ENCODE assay signal across 21 cellular contexts in the genomic region with DNA sequence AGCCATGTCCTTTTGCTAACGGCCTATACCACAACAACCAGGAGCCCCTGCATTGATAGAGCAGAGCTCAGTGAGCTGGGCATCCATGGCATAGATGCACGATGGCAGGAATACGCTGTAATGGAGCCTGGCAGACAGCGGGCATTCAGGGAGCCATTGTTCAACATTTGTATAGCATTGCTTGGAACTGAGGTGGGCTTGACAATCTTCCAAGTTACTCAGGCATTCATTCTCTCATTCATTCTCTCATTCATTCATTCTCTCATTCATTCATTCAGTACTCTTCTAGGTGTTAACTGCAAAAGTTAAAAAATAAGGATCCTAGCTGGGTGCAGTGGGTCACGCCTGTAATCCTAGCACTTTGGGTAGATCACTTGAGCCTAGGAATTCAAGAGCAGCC.
"Had no signal": no experiment of that assay in that cellular context is flagged by ENCODE, and none has a peak within 500 bp of the region (broad histone marks: within the 10 kb centered on the region; RNA-seq: fewer than 3 reads in every experiment).

No MANE protein-coding gene starts in this region.

- H3K9ac ChIP-seq: SK-N-SH had no signal

- H3K9me3 ChIP-seq: SJCRH30, SK-N-SH had no signal

- H3K4me3 ChIP-seq: SJCRH30 had no signal

- DNase-seq: activated CD4-positive, alpha-beta T cell treated with anti-CD3 and anti-CD28 coated beads, Interleukin-2, amount 50 U/mL, for 4 hours; activated CD8-positive, alpha-beta T cell treated with anti-CD3 and anti-CD28 coated beads, Interleukin-2, amount 10 ng/mL, durations not matched to agents 7 days and 5 days; activated gamma-delta T cell treated with Interleukin-2 at 50 U/mL for 16 hours; activated naive CD4-positive, alpha-beta T cell treated with anti-CD3 and anti-CD28 coated beads for 36 hours; activated T-cell treated with anti-CD3 and anti-CD28 coated beads, Interleukin-2, amount 50 U/mL, for 24 hours; amniotic stem cell; aorta; brain microvascular endothelial cell; NCI-H1105; NCI-H1417 treated with DMSO at 0.1 percent for 48 hours; NCI-H1694; NCI-H1930; NCI-H2081 treated with DMSO at 0.1 percent for 48 hours; NCI-H226; NCI-H446 treated with DMSO at 0.1 percent for 48 hours; NCI-H524 treated with DMSO at 0.1 percent for 48 hours; SHP77; SK-N-SH had no signal

- H3K4me2 ChIP-seq: SK-N-SH had no signal

- H3K27ac ChIP-seq: brain microvascular endothelial cell, SJCRH30 had no signal

- H3K27me3 ChIP-seq: brain microvascular endothelial cell, SJCRH30 had no signal

- H3K36me3 ChIP-seq: brain microvascular endothelial cell, SJCRH30 had no signal

- ATAC-seq: activated CD8-positive, alpha-beta T cell treated with anti-CD3 and anti-CD28 coated beads, Interleukin-2, amount 10 ng/mL, durations not matched to agents 7 days and 5 days; activated naive CD4-positive, alpha-beta T cell treated with anti-CD3 and anti-CD28 coated beads, Interleukin-2, amount 50 U/mL, for 72 hours; Panc1 had no signal
